ENCODE assay signal across 16 cellular contexts in the genomic region with DNA sequence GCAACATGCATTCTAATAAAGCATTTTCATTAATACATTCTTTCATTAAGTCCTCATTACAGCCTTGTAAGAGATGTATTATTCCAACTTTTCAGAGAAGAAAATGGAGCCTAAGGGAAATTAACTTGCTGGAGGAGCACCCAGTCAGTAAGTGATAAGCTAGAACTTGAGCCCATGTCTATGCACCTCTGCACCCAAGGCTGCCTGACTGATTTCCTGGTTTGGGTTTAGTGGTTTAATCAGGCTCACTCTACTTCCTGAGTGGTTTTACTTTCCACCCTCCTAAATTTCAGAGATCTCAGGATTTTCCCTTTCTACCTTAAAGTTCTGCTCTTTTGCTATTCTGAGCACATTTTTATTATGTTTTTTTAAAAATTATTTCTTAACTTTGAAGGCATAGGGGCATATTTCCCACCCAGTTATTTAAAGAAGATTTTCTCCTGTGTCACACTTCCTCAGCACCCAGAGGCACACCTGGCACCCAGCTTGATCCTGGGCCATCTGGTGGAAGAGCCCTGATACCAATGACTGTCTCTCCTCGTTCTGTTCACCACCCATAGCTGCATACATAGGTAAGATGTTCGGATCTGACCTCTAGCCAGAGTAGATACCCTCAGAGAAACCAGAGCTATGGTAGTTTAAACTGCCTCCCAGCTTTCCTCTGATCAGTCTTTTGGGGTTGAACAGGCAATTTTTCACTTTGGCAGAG.
"Had no signal": no experiment of that assay in that cellular context is flagged by ENCODE, and none has a peak within 500 bp of the region (broad histone marks: within the 10 kb centered on the region; RNA-seq: fewer than 3 reads in every experiment).

No MANE protein-coding gene starts in this region.

- H3K36me3 ChIP-seq: left lung, right lobe of liver, tibial nerve, uterus had no signal

- DNase-seq: activated CD4-positive, alpha-beta T cell treated with anti-CD3 and anti-CD28 coated beads, Interleukin-2, amount 50 U/mL, for 4 hours; activated CD4-positive, CD25-positive, alpha-beta regulatory T cell treated with anti-CD3 and anti-CD28 coated beads, Interleukin-2, amount 50 U/mL, for 72 hours; body of pancreas; central memory CD4-positive, alpha-beta T cell; foreskin keratinocyte; kidney; left lung; psoas muscle; right lobe of liver; small intestine; stimulated activated CD4-positive, alpha-beta T cell treated with anti-CD3 and anti-CD28 coated beads, Interleukin-15, amount 100 ng/mL, for 24 hours; stimulated activated CD4-positive, alpha-beta T cell treated with anti-CD3 and anti-CD28 coated beads, Interleukin-2, amount 100 ng/mL, for 48 hours; uterus had no signal

- ATAC-seq: body of pancreas, foreskin keratinocyte, left lung, psoas muscle, right lobe of liver had no signal

- H3K4me1 ChIP-seq: foreskin keratinocyte, left lung, right lobe of liver, tibial nerve, uterus had no signal

- H3K4me3 ChIP-seq: body of pancreas, coronary artery, left lung, psoas muscle, right lobe of liver, tibial nerve, uterus had no signal

- H3K4me3 Mint-ChIP-seq: stimulated activated naive CD8-positive, alpha-beta T cell treated with anti-CD3 and anti-CD28 coated beads, Interleukin-15, Interleukin-2, amounts not matched to agents 100 ng/mL and 50 ng/mL, for 24 hours had no signal

- H3K27me3 ChIP-seq: body of pancreas, foreskin keratinocyte, left lung, right lobe of liver, tibial nerve, uterus had no signal

- H3K27ac Mint-ChIP-seq: stimulated activated naive CD8-positive, alpha-beta T cell treated with anti-CD3 and anti-CD28 coated beads, Interleukin-15, Interleukin-2, amounts not matched to agents 100 ng/mL and 50 ng/mL, for 24 hours had no signal

- H3K9me3 ChIP-seq: body of pancreas, left lung, psoas muscle, right lobe of liver, uterus had no signal

- H3K9me3 Mint-ChIP-seq: stimulated activated naive CD8-positive, alpha-beta T cell treated with anti-CD3 and anti-CD28 coated beads, Interleukin-15, Interleukin-2, amounts not matched to agents 100 ng/mL and 50 ng/mL, for 24 hours had no signal

- H3K27ac ChIP-seq: body of pancreas, coronary artery, foreskin keratinocyte, left lung, psoas muscle, right lobe of liver, tibial nerve, uterus had no signal
